ENCODE assay signal across 8 cellular contexts in the genomic region with DNA sequence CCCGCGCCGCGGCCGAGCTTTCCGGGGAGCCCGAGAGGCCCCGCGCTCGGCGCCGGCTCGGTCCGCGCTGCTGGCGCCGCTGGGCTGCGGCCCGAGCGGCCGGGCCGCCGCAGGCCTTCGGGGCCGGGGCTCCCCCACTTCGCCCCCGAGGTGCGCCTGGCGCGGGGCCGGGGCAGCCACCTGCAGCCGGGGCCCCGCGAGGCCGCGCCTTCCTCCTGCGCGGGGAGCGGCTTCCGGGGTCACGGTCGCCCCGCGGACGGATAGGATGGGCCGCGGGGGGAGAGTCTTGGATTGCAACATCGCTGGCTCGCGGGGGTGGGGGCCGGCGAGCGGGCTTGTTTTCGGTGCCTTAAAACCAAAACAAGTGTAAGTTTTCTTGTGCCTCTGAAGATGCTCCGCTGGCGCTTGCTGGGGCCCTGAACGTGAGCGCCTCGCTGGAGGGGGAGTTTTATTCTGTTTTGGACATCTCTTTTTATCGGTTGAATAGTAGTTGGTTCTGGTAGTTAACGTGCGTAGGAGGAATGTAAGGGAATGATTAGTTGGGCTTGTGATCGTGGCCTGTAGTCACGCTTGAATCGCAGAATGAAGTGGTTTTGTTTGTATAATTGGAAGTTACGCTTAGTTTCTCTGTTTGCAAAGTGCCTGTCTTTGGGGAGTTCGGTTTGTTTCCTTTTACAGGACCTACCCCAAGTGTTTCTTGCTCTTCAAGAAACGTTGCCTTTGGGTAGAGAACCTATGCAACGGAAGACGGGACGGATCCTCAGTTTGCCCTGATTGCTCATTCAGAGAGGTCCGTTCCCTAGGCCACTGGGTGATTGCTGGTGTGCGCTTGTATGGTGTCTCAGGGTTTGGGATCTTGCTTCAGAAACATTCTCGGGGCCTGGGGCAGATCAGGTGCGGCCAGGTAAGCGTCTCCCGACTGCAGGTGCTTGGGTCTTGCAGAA. TPM values are rescaled to one million over a fixed set of nuclear protein-coding genes. Genes with fewer than 3 reads are reported as not detected.
DNase-seq lines count a peak whose midpoint lies in the region; ATAC-seq and TF ChIP-seq lines count a peak whose summit lies in the region.

No MANE protein-coding gene starts in this region.

- peak overlapping the region; percentile 25 for H2BK120ac ChIP-seq in trophoblast cell (ENCODE audit: insufficient read depth, low read length, poor library complexity)

- no CpG with 5 or more reads among the region's 77 CpGs for WGBS in trophoblast cell (ENCODE audit: extremely low coverage, insufficient coverage, insufficient read length)

- H3K4me1 ChIP-seq in CD8-positive, alpha-beta T cell (ENCODE audit: insufficient read depth, low read length), result peaks cover 44% of the 10 kb centered on the region
- H3K4me1 ChIP-seq in HEK293 (ENCODE audit: control insufficient read depth, insufficient read depth, low read length) (peaks cover 8% of the 10 kb centered on the region), NT2/D1 (ENCODE audit: insufficient read depth, insufficient read length) (peaks cover 20% of the 10 kb centered on the region), trophoblast cell (ENCODE audit: control insufficient read depth in 1 of 2, insufficient read depth in 2 of 2, low read length in 2 of 2) (peaks cover 11 to 13% of the 10 kb centered on the region in 2 experiments)

- no peaks in the 10 kb centered on the region for H3K9me3 ChIP-seq in CD8-positive, alpha-beta T cell (ENCODE audit: low read length)
- H3K9me3 ChIP-seq in HEK293 (ENCODE audit: control insufficient read depth, insufficient read depth, low read depth, low read length) (no peaks in the 10 kb centered on the region), NT2/D1 (ENCODE audit: insufficient read depth, low read length) (no peaks in the 10 kb centered on the region), trophoblast cell (ENCODE audit: insufficient read depth, low read depth, low read length) (no peaks in the 10 kb centered on the region)

- H3K79me2 ChIP-seq in trophoblast cell (ENCODE audit: control insufficient read depth, insufficient read depth, low read length, poor library complexity), result peaks cover 46% of the 10 kb centered on the region

- ATAC-seq in CD8-positive, alpha-beta T cell, result peak; percentile 27

- peak overlapping the region; percentile 60 for H2AK5ac ChIP-seq in trophoblast cell (ENCODE audit: low read length)

- intact Hi-C loops in CD8-positive, alpha-beta T cell (cut with DNase I, micrococcal nuclease), result loop anchor here (1.0 to 10.0 kb wide), 16 partner anchors 17 to 959 kb away; a partner anchor contains a TSS
- intact Hi-C loops in activated T-helper 2 cell treated with anti-CD3 and anti-CD28 coated beads, Interferon-gamma antibody, Interleukin-2, Interleukin-4, amounts not matched to agents 10 μg/mL and 5 μg/mL and 100 μg/mL, durations not matched to agents 14 hours and 24 hours and 36 hours (cut with micrococcal nuclease), result loop anchor here (2.0 to 10.0 kb wide), 3 partner anchors 69 to 465 kb away; a partner anchor contains a TSS

- peaks cover 15% of the 10 kb centered on the region for H3K36me3 ChIP-seq in CD8-positive, alpha-beta T cell (ENCODE audit: insufficient read depth, low read length)
- H3K36me3 ChIP-seq in HEK293 (ENCODE audit: control insufficient read depth in 2 of 2, insufficient read depth in 1 of 2, low read length in 2 of 2) (peaks cover 0 to 42% of the 10 kb centered on the region in 2 experiments; a peak in 1 of 3 replicates), NT2/D1 (ENCODE audit: insufficient read depth, insufficient read length, low read length) (peaks cover 48% of the 10 kb centered on the region), trophoblast cell (ENCODE audit: control insufficient read depth in 1 of 2, insufficient read depth in 2 of 2, low read length in 2 of 2) (peaks cover 29 to 33% of the 10 kb centered on the region in 2 experiments)

- H2BK5ac ChIP-seq in trophoblast cell (ENCODE audit: low read depth, low read length, poor library complexity), result no peak overlapping the region

- peak overlapping the region; percentile 92 for H3K4me3 Mint-ChIP-seq in CD8-positive, alpha-beta T cell
- H3K4me3 Mint-ChIP-seq in activated T-helper 2 cell treated with anti-CD3 and anti-CD28 coated beads, Interferon-gamma antibody, Interleukin-2, Interleukin-4, amounts not matched to agents 10 μg/mL and 5 μg/mL and 100 μg/mL, durations not matched to agents 14 hours and 24 hours and 36 hours (ENCODE audit: low read depth), result peak overlapping the region; percentile 92

- H4K8ac ChIP-seq in trophoblast cell (ENCODE audit: low read depth, low read length), result no peak overlapping the region

- DNase-seq in CD8-positive, alpha-beta T cell, result peak in 6 of 7 experiments; percentile 42 to 76 (median 60)
- no peak for DNase-seq in NT2/D1 (ENCODE audit: low read depth, low spot score)
- DNase-seq in activated T-helper 2 cell treated with anti-CD3 and anti-CD28 coated beads, Interferon-gamma antibody, Interleukin-2, Interleukin-4, amounts not matched to agents 10 μg/mL and 5 μg/mL and 100 μg/mL, durations not matched to agents 14 hours and 24 hours and 36 hours (ENCODE audit: low spot score), result peak; percentile 50
- DNase-seq in foreskin melanocyte, result peak; percentile 69
- DNase-seq in trophoblast cell, result no peak
- DNase-seq in SK-N-DZ (ENCODE audit: low spot score), result no peak
- no peak for DNase-seq in NCI-H2029 (lab: John Stamatoyannopoulos, UW)

- no peak overlapping the region for H4K12ac ChIP-seq in trophoblast cell (ENCODE audit: low read depth, low read length)

- H3K27ac Mint-ChIP-seq in CD8-positive, alpha-beta T cell, result peak overlapping the region; percentile 94
- peak overlapping the region; percentile 87 for H3K27ac Mint-ChIP-seq in activated T-helper 2 cell treated with anti-CD3 and anti-CD28 coated beads, Interferon-gamma antibody, Interleukin-2, Interleukin-4, amounts not matched to agents 10 μg/mL and 5 μg/mL and 100 μg/mL, durations not matched to agents 14 hours and 24 hours and 36 hours

- peak overlapping the region; percentile 49 for H3K23ac ChIP-seq in trophoblast cell (ENCODE audit: low read length)

- peak overlapping the region; percentile 86 for H3K4me3 ChIP-seq in CD8-positive, alpha-beta T cell (ENCODE audit: low read depth, low read length)
- H3K4me3 ChIP-seq in HEK293 (ENCODE audit: low read depth, low read length) (peak overlapping the region; percentile 81), NT2/D1 (ENCODE audit: insufficient read length, low read depth) (peak overlapping the region; percentile 96), trophoblast cell (ENCODE audit: low read depth, low read length) (peak overlapping the region; percentile 87)

- H3K4me2 ChIP-seq in trophoblast cell (ENCODE audit: low read length), result peak overlapping the region; percentile 85

- no peak overlapping the region for H2AFZ ChIP-seq in trophoblast cell (ENCODE audit: insufficient read depth, low read length, poor library complexity)

- peak overlapping the region; percentile 96 for H3K4ac ChIP-seq in trophoblast cell (ENCODE audit: low read depth, low read length)

- no peak overlapping the region for H2BK12ac ChIP-seq in trophoblast cell (ENCODE audit: low read length)

- CTCF ChIA-PET in CD8-positive, alpha-beta T cell (lab: Charles Lee), result interaction anchor here (2.1 kb wide), 1 partner anchor 54 kb away, joined by 6 read pairs; no protein-coding TSS in a partner anchor
- CTCF ChIA-PET in HEK293 (lab: Yijun Ruan, JAX), result no interaction called here

- H3K14ac ChIP-seq in trophoblast cell (ENCODE audit: low read length), result peak overlapping the region; percentile 79

- H3K27me3 ChIP-seq in CD8-positive, alpha-beta T cell (ENCODE audit: insufficient read depth, low read length), result no peaks in the 10 kb centered on the region
- H3K27me3 ChIP-seq in NT2/D1 (ENCODE audit: insufficient read depth, insufficient read length), result no peaks in the 10 kb centered on the region
- H3K27me3 ChIP-seq in trophoblast cell (ENCODE audit: insufficient read depth, low read length), result no peaks in the 10 kb centered on the region

- peaks cover 6% of the 10 kb centered on the region for H3K79me1 ChIP-seq in trophoblast cell (ENCODE audit: low read length)

- peak overlapping the region; percentile 69 for H3K27ac ChIP-seq in CD8-positive, alpha-beta T cell (ENCODE audit: low read depth, low read length)
- H3K27ac ChIP-seq in HEK293 (ENCODE audit: extremely low read depth, low read depth, low read length) (peak overlapping the region; percentile 100), trophoblast cell (ENCODE audit: low read depth, low read length) (no peak overlapping the region)

- H3K4me1 Mint-ChIP-seq in CD8-positive, alpha-beta T cell (ENCODE audit: low read depth), result peaks cover 40% of the 10 kb centered on the region
- peaks cover 10% of the 10 kb centered on the region for H3K4me1 Mint-ChIP-seq in activated T-helper 2 cell treated with anti-CD3 and anti-CD28 coated beads, Interferon-gamma antibody, Interleukin-2, Interleukin-4, amounts not matched to agents 10 μg/mL and 5 μg/mL and 100 μg/mL, durations not matched to agents 14 hours and 24 hours and 36 hours (ENCODE audit: low read depth)

- peaks cover 30% of the 10 kb centered on the region for H3K36me3 Mint-ChIP-seq in CD8-positive, alpha-beta T cell
- peaks cover 40% of the 10 kb centered on the region for H3K36me3 Mint-ChIP-seq in activated T-helper 2 cell treated with anti-CD3 and anti-CD28 coated beads, Interferon-gamma antibody, Interleukin-2, Interleukin-4, amounts not matched to agents 10 μg/mL and 5 μg/mL and 100 μg/mL, durations not matched to agents 14 hours and 24 hours and 36 hours (ENCODE audit: low read depth)

- peak overlapping the region; percentile 99 for H3K9ac ChIP-seq in NT2/D1 (ENCODE audit: insufficient read length, low read depth)
- H3K9ac ChIP-seq in trophoblast cell (ENCODE audit: low read length), result peak overlapping the region; percentile 93

- no peaks in the 10 kb centered on the region for H3K27me3 Mint-ChIP-seq in CD8-positive, alpha-beta T cell (ENCODE audit: low read depth)
- H3K27me3 Mint-ChIP-seq in activated T-helper 2 cell treated with anti-CD3 and anti-CD28 coated beads, Interferon-gamma antibody, Interleukin-2, Interleukin-4, amounts not matched to agents 10 μg/mL and 5 μg/mL and 100 μg/mL, durations not matched to agents 14 hours and 24 hours and 36 hours (ENCODE audit: low read depth), result no peaks in the 10 kb centered on the region

- TF ChIP-seq CTCF in CD8-positive, alpha-beta T cell (IDR thresholded peaks at IDR 0.05), result no peak
- TF ChIP-seq CTCF in HEK293 (tag by site-specific recombination; IDR thresholded peaks at IDR 0.05), result no peak

- POLR2A ChIA-PET in CD8-positive, alpha-beta T cell (lab: Charles Lee), result interaction anchor here (1.0 to 1.6 kb wide), 5 partner anchors 9 to 473 kb away, joined by 3 to 7 read pairs (median 5); a partner anchor contains a TSS
- POLR2A ChIA-PET in HEK293 (lab: Yijun Ruan, JAX), result interaction anchor here (0.8 to 1.6 kb wide), 2 partner anchors 32 to 36 kb away, joined by 7 to 10 read pairs; no protein-coding TSS in a partner anchor

- peak overlapping the region; percentile 67 for H4K91ac ChIP-seq in trophoblast cell (ENCODE audit: low read depth, low read length)

- peak overlapping the region; percentile 6 for H3K18ac ChIP-seq in trophoblast cell (ENCODE audit: low read length)

- H3K9me3 Mint-ChIP-seq in CD8-positive, alpha-beta T cell, result no peaks in the 10 kb centered on the region
- no peaks in the 10 kb centered on the region for H3K9me3 Mint-ChIP-seq in activated T-helper 2 cell treated with anti-CD3 and anti-CD28 coated beads, Interferon-gamma antibody, Interleukin-2, Interleukin-4, amounts not matched to agents 10 μg/mL and 5 μg/mL and 100 μg/mL, durations not matched to agents 14 hours and 24 hours and 36 hours

RNA-seq across cellular contexts. Expression of a gene that starts 0.7 kb away (rescaled TPM):
- 100 to 1,000 TPM; 285 to 294 TPM for total RNA-seq in CD8-positive, alpha-beta T cell
- 264 and 265 TPM in 2 replicates for total RNA-seq in activated T-helper 2 cell treated with anti-CD3 and anti-CD28 coated beads, Interferon-gamma antibody, Interleukin-2, Interleukin-4, amounts not matched to agents 10 μg/mL and 5 μg/mL and 100 μg/mL, durations not matched to agents 14 hours and 24 hours and 36 hours
- 191 and 198 TPM in 2 replicates for polyA plus RNA-seq in trophoblast cell (2013)
- polyA plus RNA-seq in SK-N-DZ (2014; cell fraction: cytosol; rRNA removed), result 102 and 125 TPM in 2 replicates
- polyA plus RNA-seq in SK-N-DZ (2014; cell fraction: nucleus; rRNA removed), result 132 and 304 TPM in 2 replicates

RNA-seq across cellular contexts. Expression of a gene that starts 23.3 kb away (rescaled TPM):
- total RNA-seq in CD8-positive, alpha-beta T cell, result 10 to 100 TPM; 13.8 to 18.3 TPM
- 0.21 and 0.32 TPM in 2 replicates for total RNA-seq in activated T-helper 2 cell treated with anti-CD3 and anti-CD28 coated beads, Interferon-gamma antibody, Interleukin-2, Interleukin-4, amounts not matched to agents 10 μg/mL and 5 μg/mL and 100 μg/mL, durations not matched to agents 14 hours and 24 hours and 36 hours
- polyA plus RNA-seq in trophoblast cell (2013), result 2.1 and 2.5 TPM in 2 replicates
- polyA plus RNA-seq in SK-N-DZ (2014; cell fraction: cytosol; rRNA removed), result 0.51 and 1.2 TPM in 2 replicates
- 7.5 and 9.9 TPM in 2 replicates for polyA plus RNA-seq in SK-N-DZ (2014; cell fraction: nucleus; rRNA removed)

RNA-seq across cellular contexts. Expression of a gene that starts 41.5 kb away (rescaled TPM):
- 10 to 100 TPM; 21.6 to 22.7 TPM for total RNA-seq in CD8-positive, alpha-beta T cell
- total RNA-seq in activated T-helper 2 cell treated with anti-CD3 and anti-CD28 coated beads, Interferon-gamma antibody, Interleukin-2, Interleukin-4, amounts not matched to agents 10 μg/mL and 5 μg/mL and 100 μg/mL, durations not matched to agents 14 hours and 24 hours and 36 hours, result 64.1 and 72.9 TPM in 2 replicates
- polyA plus RNA-seq in trophoblast cell (2013), result 34.9 and 35.3 TPM in 2 replicates
- 104 and 120 TPM in 2 replicates for polyA plus RNA-seq in SK-N-DZ (2014; cell fraction: cytosol; rRNA removed)
- 72.6 and 86.5 TPM in 2 replicates for polyA plus RNA-seq in SK-N-DZ (2014; cell fraction: nucleus; rRNA removed)

RNA-seq across cellular contexts. Expression of a gene that starts 41.6 kb away (rescaled TPM):
- total RNA-seq in CD8-positive, alpha-beta T cell, result 10 to 100 TPM; 30.7 to 31.9 TPM
- total RNA-seq in activated T-helper 2 cell treated with anti-CD3 and anti-CD28 coated beads, Interferon-gamma antibody, Interleukin-2, Interleukin-4, amounts not matched to agents 10 μg/mL and 5 μg/mL and 100 μg/mL, durations not matched to agents 14 hours and 24 hours and 36 hours, result 21.3 and 24.1 TPM in 2 replicates
- 23.8 and 24.6 TPM in 2 replicates for polyA plus RNA-seq in trophoblast cell (2013)
- 25.5 and 25.8 TPM in 2 replicates for polyA plus RNA-seq in SK-N-DZ (2014; cell fraction: cytosol; rRNA removed)
- polyA plus RNA-seq in SK-N-DZ (2014; cell fraction: nucleus; rRNA removed), result 105 and 130 TPM in 2 replicates

RNA-seq across cellular contexts. Expression of a gene that starts 54.3 kb away (rescaled TPM):
- total RNA-seq in CD8-positive, alpha-beta T cell, result not detected
- not detected in 2 replicates for total RNA-seq in activated T-helper 2 cell treated with anti-CD3 and anti-CD28 coated beads, Interferon-gamma antibody, Interleukin-2, Interleukin-4, amounts not matched to agents 10 μg/mL and 5 μg/mL and 100 μg/mL, durations not matched to agents 14 hours and 24 hours and 36 hours
- polyA plus RNA-seq in trophoblast cell (2013), result not detected in 2 replicates
- polyA plus RNA-seq in SK-N-DZ (2014; cell fraction: cytosol; rRNA removed), result not detected in 2 replicates
- 0.47 TPM in 1 of 2 replicates, not detected in the other for polyA plus RNA-seq in SK-N-DZ (2014; cell fraction: nucleus; rRNA removed)

Comparison
In these comparisons a context has a peak if more than half of its experiments do, and no peak if none do; other contexts are left out.
1. DNase-seq: peak in CD8-positive, alpha-beta T cell (6 of 7), activated T-helper 2 cell treated with anti-CD3 and anti-CD28 coated beads, Interferon-gamma antibody, Interleukin-2, Interleukin-4, amounts not matched to agents 10 μg/mL and 5 μg/mL and 100 μg/mL, durations not matched to agents 14 hours and 24 hours and 36 hours (single experiment) and foreskin melanocyte (single experiment); none in NT2/D1 (single experiment), trophoblast cell (0 of 2), SK-N-DZ (single experiment) and NCI-H2029 (single experiment).
2. RNA of a gene that starts 23.3 kb away (total RNA-seq): 13.8 to 18.3 TPM in CD8-positive, alpha-beta T cell; 0.21 to 0.32 TPM in activated T-helper 2 cell treated with anti-CD3 and anti-CD28 coated beads, Interferon-gamma antibody, Interleukin-2, Interleukin-4, amounts not matched to agents 10 μg/mL and 5 μg/mL and 100 μg/mL, durations not matched to agents 14 hours and 24 hours and 36 hours; every median in the first group is over 10 times any median in the second.
3. Peak in every context shown above with its lines, with median percentiles within 50 percentile points of each other: H3K4me3 ChIP-seq.